In genomic region chr1:203368624-203369451, GRCh38 we compare ENCODE assay signal across 10 cellular contexts. TPM values are rescaled to one million over a fixed set of nuclear protein-coding genes. Genes with fewer than 3 reads are reported as not detected.
DNase-seq lines count a peak whose midpoint lies in the region; ATAC-seq and TF ChIP-seq lines count a peak whose summit lies in the region.
"Had no signal": no experiment of that assay in that cellular context is flagged by ENCODE, and none has a peak within 500 bp of the region (broad histone marks: within the 10 kb centered on the region; RNA-seq: fewer than 3 reads in every experiment).

No MANE protein-coding gene starts in this region.

- peaks cover 15% of the 10 kb centered on the region for H3K4me1 ChIP-seq in mucosa of descending colon (ENCODE audit: low read depth)

- intact Hi-C loops in mucosa of descending colon (cut with DNase I, micrococcal nuclease) = no loop called here

- TF ChIP-seq CTCF in mucosa of descending colon (IDR thresholded peaks at IDR 0.05) = no peak

- H3K4me3 ChIP-seq in mucosa of descending colon = no peak overlapping the region

- DNase-seq in AG08396 (ENCODE audit: low spot score) (peak; percentile 55), M059J (ENCODE audit: low read depth) (peak; percentile 43), dedifferentiated amniotic fluid mesenchymal stem cell (ENCODE audit: extremely low spot score) (peak; percentile 69), mucosa of descending colon (peak in 1 of 3 donors; percentile 38), activated gamma-delta T cell (lab: John Stamatoyannopoulos, UW) (no peak), hypothalamus (lab: John Stamatoyannopoulos, UW) (no peak)
- DNase-seq: activated CD4-positive, alpha-beta memory T cell treated with anti-CD3 and anti-CD28 coated beads, Interleukin-2, amount 10 ng/mL, durations not matched to agents 7 days and 5 days; NCI-H2171 had no signal

- H3K36me3 ChIP-seq in mucosa of descending colon (ENCODE audit: low read depth) = no peaks in the 10 kb centered on the region

- no peaks in the 10 kb centered on the region for H3K9me3 ChIP-seq in mucosa of descending colon

- ATAC-seq in mucosa of descending colon (peak; percentile 21), GM18498 (IDR thresholded peaks at IDR 0.05; ENCODE audit: unreplicated experiment) (no peak), GM19328 (IDR thresholded peaks at IDR 0.05; ENCODE audit: unreplicated experiment) (no peak)

RNA-seq across cellular contexts. Expression of gene FMOD, which starts 17.9 kb away (rescaled TPM):
- total RNA-seq in M059J (2014; rRNA removed; shearing (Covaris generic)) = not detected in 2 replicates
- 10 to 100 TPM; 26.6 to 45.7 (median 33.3) TPM for total RNA-seq in mucosa of descending colon

Comparison
In these comparisons a context has a peak if more than half of its experiments do, and no peak if none do; other contexts are left out.
1. DNase-seq: peak in AG08396 (single experiment), M059J (single experiment) and dedifferentiated amniotic fluid mesenchymal stem cell (single experiment); none in activated gamma-delta T cell (single experiment) and hypothalamus (0 of 51).
2. RNA of gene FMOD, which starts 17.9 kb away (total RNA-seq): 26.6 to 45.7 TPM in mucosa of descending colon; not detected in M059J; every median in the first group is over 10 times any median in the second.